In the genomic region with DNA sequence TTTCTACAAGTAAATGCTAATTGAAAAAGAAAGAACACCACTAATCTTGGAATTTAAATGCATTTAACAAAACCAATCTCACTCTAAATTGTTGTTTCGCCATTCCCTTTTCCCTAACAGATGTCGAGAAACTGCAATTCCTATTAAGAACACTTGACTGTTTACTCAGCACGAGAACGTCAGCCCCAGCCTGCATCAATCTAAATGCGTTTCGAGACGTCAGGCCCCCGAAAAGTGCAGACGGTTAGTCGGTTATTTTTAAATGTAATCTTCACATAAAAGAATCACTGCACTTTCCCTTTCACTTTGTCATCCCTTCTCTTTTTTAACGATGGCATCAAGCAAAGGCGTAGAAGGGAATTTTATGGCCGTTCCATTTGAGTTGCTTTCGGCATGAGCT, we compare ENCODE assay signal across 8 cellular contexts.
DNase-seq lines count a peak whose midpoint lies in the region; ATAC-seq and TF ChIP-seq lines count a peak whose summit lies in the region.
"Had no signal": no experiment of that assay in that cellular context is flagged by ENCODE, and none has a peak within 500 bp of the region (broad histone marks: within the 10 kb centered on the region; RNA-seq: fewer than 3 reads in every experiment).

No MANE protein-coding gene starts in this region.

- H3K27me3 Mint-ChIP-seq in glutamatergic neuron (ENCODE audit: unreplicated experiment) = peaks cover 5% of the 10 kb centered on the region

- TF ChIP-seq CTCF in glutamatergic neuron (IDR thresholded peaks at IDR 0.05; ENCODE audit: partially characterized antibody, unreplicated experiment) = no peak

- H3K9me3 Mint-ChIP-seq in glutamatergic neuron (ENCODE audit: unreplicated experiment) = peaks cover 2% of the 10 kb centered on the region

- DNase-seq in NCI-H2171 (lab: John Stamatoyannopoulos, UW) (peak; percentile 74), glutamatergic neuron (peak; percentile 24), UCSD-AML1 (lab: John Stamatoyannopoulos, UW; ENCODE audit: unreplicated experiment) (no peak), HuH-7.5 (ENCODE audit: low spot score) (no peak)
- peak; percentile 15 to 27 for DNase-seq in activated CD4-positive, alpha-beta T cell treated with anti-CD3 and anti-CD28 coated beads, Interleukin-2, amount 50 U/mL, for 4 hours
- peak; percentile 14 for DNase-seq in stimulated activated naive CD8-positive, alpha-beta T cell treated with anti-CD3 and anti-CD28 coated beads, Interleukin-15, Interleukin-2, amounts not matched to agents 100 U/mL and 50 U/mL, for 24 hours

- peak overlapping the region; percentile 59 for H3K4me3 Mint-ChIP-seq in glutamatergic neuron (ENCODE audit: unreplicated experiment)

- H3K4me1 Mint-ChIP-seq in glutamatergic neuron (ENCODE audit: low read depth, unreplicated experiment) = peaks cover 44% of the 10 kb centered on the region

- peak overlapping the region; percentile 81 for H3K27ac Mint-ChIP-seq in glutamatergic neuron (ENCODE audit: unreplicated experiment)

- no peaks in the 10 kb centered on the region for H3K36me3 Mint-ChIP-seq in glutamatergic neuron (ENCODE audit: unreplicated experiment)

- no peak for ATAC-seq in stimulated activated naive CD8-positive, alpha-beta T cell treated with anti-CD3 and anti-CD28 coated beads, Interleukin-15, Interleukin-2, amounts not matched to agents 100 U/mL and 50 U/mL, for 24 hours
- ATAC-seq in HG03097 (IDR thresholded peaks at IDR 0.05; ENCODE audit: low FRiP score, unreplicated experiment) = no peak
- ATAC-seq: K562 had no signal

Comparison
In these comparisons a context has a peak if more than half of its experiments do, and no peak if none do; other contexts are left out.
1. DNase-seq: peak in NCI-H2171 (single experiment), activated CD4-positive, alpha-beta T cell treated with anti-CD3 and anti-CD28 coated beads, Interleukin-2, amount 50 U/mL, for 4 hours (2 of 2), glutamatergic neuron (single experiment) and stimulated activated naive CD8-positive, alpha-beta T cell treated with anti-CD3 and anti-CD28 coated beads, Interleukin-15, Interleukin-2, amounts not matched to agents 100 U/mL and 50 U/mL, for 24 hours (single experiment); none in UCSD-AML1 (single experiment) and HuH-7.5 (single experiment).